In genomic region chr15:43516801-43517353, GRCh38 we compare ENCODE assay signal across 8 cellular contexts. TPM values are rescaled to one million over a fixed set of nuclear protein-coding genes. Genes with fewer than 3 reads are reported as not detected.
DNase-seq lines count a peak whose midpoint lies in the region; ATAC-seq, FAIRE-seq and TF ChIP-seq lines count a peak whose summit lies in the region.

No MANE protein-coding gene starts in this region.

- H3K4me3 ChIP-seq in heart left ventricle (peak overlapping the region in 11 of 12 donors; percentile 37 to 79 (median 58)), mucosa of rectum (ENCODE audit: low read length in 2 of 2) (peak overlapping the region; percentile 26 to 64), vagina (peak overlapping the region; percentile 43 to 51), small intestine (ENCODE audit: low read depth in 1 of 2, low read length in 2 of 2) (no peak overlapping the region)

- H3K9ac ChIP-seq in mucosa of rectum (ENCODE audit: low read depth in 1 of 2, low read length in 2 of 2) = peak overlapping the region in 1 of 2 donors; percentile 3

- ATAC-seq in heart left ventricle (peak in 2 of 4 donors; percentile 1 to 11), Right ventricle myocardium superior (ENCODE audit: poor library complexity) (no peak), HG03196 (IDR thresholded peaks at IDR 0.05; ENCODE audit: unreplicated experiment) (no peak)

- H3K36me3 ChIP-seq in heart left ventricle (peaks cover 0 to 20% (median 10%) of the 10 kb centered on the region in 9 donors), mucosa of rectum (ENCODE audit: control insufficient read depth in 2 of 2, insufficient read depth in 2 of 2, low read length in 2 of 2) (no peaks in the 10 kb centered on the region), vagina (peaks cover 0 to 12% of the 10 kb centered on the region in 2 donors), small intestine (ENCODE audit: control insufficient read depth in 2 of 2, insufficient read depth in 2 of 2, low read length in 2 of 2) (no peaks in the 10 kb centered on the region)

- H3K27ac ChIP-seq in heart left ventricle (peak overlapping the region in 11 of 12 donors; percentile 47 to 94 (median 81)), cingulate gyrus (ENCODE audit: low read depth, low read length) (peak overlapping the region; percentile 84), mucosa of rectum (ENCODE audit: low read depth in 2 of 2, low read length in 2 of 2) (peak overlapping the region; percentile 38 to 59), vagina (peak overlapping the region; percentile 85), small intestine (ENCODE audit: low read depth in 1 of 2, low read length in 1 of 2) (peak overlapping the region in 1 of 2 donors; percentile 59)

- DNase-seq in heart left ventricle = no peak
- no peak for DNase-seq in Right ventricle myocardium superior
- DNase-seq in vagina (ENCODE audit: extremely low spot score in 2 of 2) = peak in 1 of 2 donors; percentile 72
- DNase-seq in small intestine = no peak
- DNase-seq in UCSD-AML1 (lab: John Stamatoyannopoulos, UW; ENCODE audit: unreplicated experiment) = no peak

- H3K27me3 ChIP-seq in heart left ventricle (peaks cover 0 to 5% (median 0%) of the 10 kb centered on the region in 9 donors), mucosa of rectum (ENCODE audit: control insufficient read depth in 2 of 2, insufficient read depth in 2 of 2, low read length in 2 of 2) (peaks cover 2 to 5% of the 10 kb centered on the region in 2 donors), vagina (no peaks in the 10 kb centered on the region), small intestine (ENCODE audit: control insufficient read depth in 2 of 2, insufficient read depth in 2 of 2, low read length in 2 of 2) (no peaks in the 10 kb centered on the region)

- intact Hi-C loops in heart left ventricle (cut with DNase I) = loop anchor here in 2 of 10 donors (5.0 to 10.0 kb wide), 2 partner anchors 35 to 72 kb away; no protein-coding TSS in a partner anchor
- intact Hi-C loops in Right ventricle myocardium superior (cut with DNase I) = no loop called here
- intact Hi-C loops in vagina (cut with DNase I) = no loop called here

- TF ChIP-seq POLR2A in heart left ventricle (IDR thresholded peaks at IDR 0.05) = no peak
- TF ChIP-seq POLR2A in vagina (IDR thresholded peaks at IDR 0.05) = no peak

- no peaks in the 10 kb centered on the region for H3K9me3 ChIP-seq in heart left ventricle
- no peaks in the 10 kb centered on the region for H3K9me3 ChIP-seq in mucosa of rectum (ENCODE audit: control insufficient read depth in 2 of 2, low read length in 2 of 2)
- no peaks in the 10 kb centered on the region for H3K9me3 ChIP-seq in vagina
- no peaks in the 10 kb centered on the region for H3K9me3 ChIP-seq in small intestine (ENCODE audit: control insufficient read depth, low read depth)

- FAIRE-seq in small intestine (lab: Jason Lieb, UNC) = no peak

- peaks cover 0 to 53% (median 30%) of the 10 kb centered on the region in 12 donors for H3K4me1 ChIP-seq in heart left ventricle
- peaks cover 5 to 23% of the 10 kb centered on the region in 2 donors for H3K4me1 ChIP-seq in mucosa of rectum (ENCODE audit: control insufficient read depth in 2 of 2, insufficient read depth in 2 of 2, low read length in 2 of 2)
- H3K4me1 ChIP-seq in vagina = peaks cover 27% of the 10 kb centered on the region
- no peaks in the 10 kb centered on the region for H3K4me1 ChIP-seq in small intestine (ENCODE audit: control insufficient read depth in 2 of 2, insufficient read depth in 1 of 2, low read depth in 1 of 2, low read length in 1 of 2)

- TF ChIP-seq CTCF in heart left ventricle (IDR thresholded peaks at IDR 0.05) (no peak), vagina (IDR thresholded peaks at IDR 0.05) (no peak)

- WGBS in heart left ventricle, 4 donors = 41 to 51% (median 44%) methylated on average over 4 of the region's 4 CpGs
- WGBS in small intestine, 3 donors = 34 to 48% (median 40%) methylated on average over 4 of the region's 4 CpGs

RNA-seq across cellular contexts. Expression of gene MAP1A, which starts 0.5 kb away (rescaled TPM):
- total RNA-seq in heart left ventricle (100 to 1,000 TPM in 1 of 9 donors, 10 to 100 TPM in 8; 24.3 to 146 (median 37.8) TPM), Right ventricle myocardium superior (24.4 TPM), vagina (16.9 TPM)
- polyA plus RNA-seq in heart left ventricle (10 to 100 TPM in 1 of 2 donors, 1 to 10 TPM in 1; 6.0 to 21.0 TPM), small intestine (1 to 10 TPM in 1 of 3 donors, under 1 TPM in 2; 0.22 to 4.2 (median 0.27) TPM)

RNA-seq across cellular contexts. Expression of gene TP53BP1, which starts 23.9 kb away (rescaled TPM):
- total RNA-seq in heart left ventricle (10 to 100 TPM; 22.7 to 34.4 (median 27.8) TPM), Right ventricle myocardium superior (23.7 TPM), vagina (44.9 TPM)
- polyA plus RNA-seq in heart left ventricle (10 to 100 TPM in 1 of 2 donors, 1 to 10 TPM in 1; 7.4 to 18.9 TPM), small intestine (1 to 10 TPM; 1.1 to 8.8 (median 2.5) TPM)

Comparison
In these comparisons a context has a peak if more than half of its experiments do, and no peak if none do; other contexts are left out.
1. H3K4me3 ChIP-seq: peak in heart left ventricle (11 of 12), mucosa of rectum (2 of 2) and vagina (2 of 2); none in small intestine (0 of 2).